In the genomic region with DNA sequence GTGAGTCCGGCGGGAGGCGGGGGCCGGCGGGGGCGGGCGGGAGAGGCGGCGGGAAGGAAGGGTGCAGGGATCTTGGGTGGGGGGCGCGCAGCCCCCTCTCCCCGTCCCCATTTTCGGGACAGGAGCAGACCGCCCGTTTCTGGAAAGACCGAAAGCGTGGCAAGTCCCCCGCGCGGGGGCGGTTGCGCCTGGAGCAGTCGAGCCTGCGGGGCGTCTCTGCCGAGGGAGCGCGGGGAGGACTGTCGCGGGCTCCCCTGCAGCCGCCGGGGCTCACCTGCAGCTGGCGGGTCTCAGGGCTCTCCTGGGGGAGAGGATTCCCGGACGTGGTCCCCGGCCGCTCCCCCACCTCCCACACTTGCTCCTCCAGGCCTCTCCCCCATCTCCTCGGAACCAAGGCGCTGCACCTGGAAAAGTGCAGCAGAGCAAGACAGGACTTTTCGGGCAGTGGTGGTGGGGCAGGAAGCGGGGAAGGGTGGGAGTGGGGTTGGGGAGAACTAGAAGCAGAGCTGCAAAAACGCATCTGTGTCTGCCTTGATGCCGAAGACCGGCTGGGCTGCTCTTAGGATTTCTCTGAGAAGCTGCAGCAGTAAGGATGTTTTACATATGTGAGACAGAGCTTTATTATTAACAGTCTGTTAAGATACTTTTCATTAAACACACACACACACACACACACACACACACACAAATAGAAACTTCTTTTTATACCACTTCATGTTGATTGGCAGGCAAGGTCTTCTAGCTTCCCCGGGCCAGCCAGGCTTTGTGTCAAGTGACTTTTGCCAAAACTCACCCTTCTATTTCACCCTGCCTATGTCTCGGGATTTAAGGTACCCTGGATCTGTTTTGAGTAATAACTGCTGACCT, we compare ENCODE assay signal across 1 cellular context.
TF ChIP-seq lines count a peak whose summit lies in the region.

No MANE protein-coding gene starts in this region.

TF ChIP-seq in HEK293, 187 proteins besides CTCF, POLR2A, EP300 and RAD21 (continued from another document):
- TF ChIP-seq, protein P1, sequence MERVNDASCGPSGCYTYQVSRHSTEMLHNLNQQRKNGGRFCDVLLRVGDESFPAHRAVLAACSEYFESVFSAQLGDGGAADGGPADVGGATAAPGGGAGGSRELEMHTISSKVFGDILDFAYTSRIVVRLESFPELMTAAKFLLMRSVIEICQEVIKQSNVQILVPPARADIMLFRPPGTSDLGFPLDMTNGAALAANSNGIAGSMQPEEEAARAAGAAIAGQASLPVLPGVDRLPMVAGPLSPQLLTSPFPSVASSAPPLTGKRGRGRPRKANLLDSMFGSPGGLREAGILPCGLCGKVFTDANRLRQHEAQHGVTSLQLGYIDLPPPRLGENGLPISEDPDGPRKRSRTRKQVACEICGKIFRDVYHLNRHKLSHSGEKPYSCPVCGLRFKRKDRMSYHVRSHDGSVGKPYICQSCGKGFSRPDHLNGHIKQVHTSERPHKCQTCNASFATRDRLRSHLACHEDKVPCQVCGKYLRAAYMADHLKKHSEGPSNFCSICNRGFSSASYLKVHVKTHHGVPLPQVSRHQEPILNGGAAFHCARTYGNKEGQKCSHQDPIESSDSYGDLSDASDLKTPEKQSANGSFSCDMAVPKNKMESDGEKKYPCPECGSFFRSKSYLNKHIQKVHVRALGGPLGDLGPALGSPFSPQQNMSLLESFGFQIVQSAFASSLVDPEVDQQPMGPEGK (tag by site-specific recombination; IDR thresholded peaks at IDR 0.05): peak; percentile 72
- peak; percentile 61 for TF ChIP-seq ZFHX2 (tag by site-specific recombination; conservative IDR thresholded peaks at IDR 0.05)
- no peak for TF ChIP-seq ZNF76 (tag by site-specific recombination; IDR thresholded peaks at IDR 0.05; ENCODE audit: borderline replicate concordance, low read depth)
- TF ChIP-seq ZIC2 (tag by site-specific recombination; IDR thresholded peaks at IDR 0.05): 0 out of 2 replicates have a peak, but pooled peaks have one; percentile 34
- TF ChIP-seq, protein P2, sequence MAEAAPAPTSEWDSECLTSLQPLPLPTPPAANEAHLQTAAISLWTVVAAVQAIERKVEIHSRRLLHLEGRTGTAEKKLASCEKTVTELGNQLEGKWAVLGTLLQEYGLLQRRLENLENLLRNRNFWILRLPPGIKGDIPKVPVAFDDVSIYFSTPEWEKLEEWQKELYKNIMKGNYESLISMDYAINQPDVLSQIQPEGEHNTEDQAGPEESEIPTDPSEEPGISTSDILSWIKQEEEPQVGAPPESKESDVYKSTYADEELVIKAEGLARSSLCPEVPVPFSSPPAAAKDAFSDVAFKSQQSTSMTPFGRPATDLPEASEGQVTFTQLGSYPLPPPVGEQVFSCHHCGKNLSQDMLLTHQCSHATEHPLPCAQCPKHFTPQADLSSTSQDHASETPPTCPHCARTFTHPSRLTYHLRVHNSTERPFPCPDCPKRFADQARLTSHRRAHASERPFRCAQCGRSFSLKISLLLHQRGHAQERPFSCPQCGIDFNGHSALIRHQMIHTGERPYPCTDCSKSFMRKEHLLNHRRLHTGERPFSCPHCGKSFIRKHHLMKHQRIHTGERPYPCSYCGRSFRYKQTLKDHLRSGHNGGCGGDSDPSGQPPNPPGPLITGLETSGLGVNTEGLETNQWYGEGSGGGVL (tag by site-specific recombination; IDR thresholded peaks at IDR 0.05): peak; percentile 41; the same call in 1 of the 2 replicates
- peak; percentile 31; the same call in 1 of the 2 replicates for TF ChIP-seq ZSCAN30 (tag by site-specific recombination; IDR thresholded peaks at IDR 0.05)
- TF ChIP-seq, protein P3, sequence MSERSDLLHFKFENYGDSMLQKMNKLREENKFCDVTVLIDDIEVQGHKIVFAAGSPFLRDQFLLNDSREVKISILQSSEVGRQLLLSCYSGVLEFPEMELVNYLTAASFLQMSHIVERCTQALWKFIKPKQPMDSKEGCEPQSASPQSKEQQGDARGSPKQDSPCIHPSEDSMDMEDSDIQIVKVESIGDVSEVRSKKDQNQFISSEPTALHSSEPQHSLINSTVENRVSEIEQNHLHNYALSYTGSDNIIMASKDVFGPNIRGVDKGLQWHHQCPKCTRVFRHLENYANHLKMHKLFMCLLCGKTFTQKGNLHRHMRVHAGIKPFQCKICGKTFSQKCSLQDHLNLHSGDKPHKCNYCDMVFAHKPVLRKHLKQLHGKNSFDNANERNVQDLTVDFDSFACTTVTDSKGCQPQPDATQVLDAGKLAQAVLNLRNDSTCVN (tag by site-specific recombination; optimal IDR thresholded peaks at IDR 0.05): peak; percentile 61
- TF ChIP-seq EGR2 (tag by site-specific recombination; IDR thresholded peaks at IDR 0.05; ENCODE audit: low read depth): peak; percentile 33; the same call in 1 of the 2 replicates
- TF ChIP-seq ZNF571 (tag by site-specific recombination; IDR thresholded peaks at IDR 0.05): no peak
- peak; percentile 39; the same call in 1 of the 2 replicates for TF ChIP-seq ZBTB20 (tag by site-specific recombination; IDR thresholded peaks at IDR 0.05)
- TF ChIP-seq, protein P4, sequence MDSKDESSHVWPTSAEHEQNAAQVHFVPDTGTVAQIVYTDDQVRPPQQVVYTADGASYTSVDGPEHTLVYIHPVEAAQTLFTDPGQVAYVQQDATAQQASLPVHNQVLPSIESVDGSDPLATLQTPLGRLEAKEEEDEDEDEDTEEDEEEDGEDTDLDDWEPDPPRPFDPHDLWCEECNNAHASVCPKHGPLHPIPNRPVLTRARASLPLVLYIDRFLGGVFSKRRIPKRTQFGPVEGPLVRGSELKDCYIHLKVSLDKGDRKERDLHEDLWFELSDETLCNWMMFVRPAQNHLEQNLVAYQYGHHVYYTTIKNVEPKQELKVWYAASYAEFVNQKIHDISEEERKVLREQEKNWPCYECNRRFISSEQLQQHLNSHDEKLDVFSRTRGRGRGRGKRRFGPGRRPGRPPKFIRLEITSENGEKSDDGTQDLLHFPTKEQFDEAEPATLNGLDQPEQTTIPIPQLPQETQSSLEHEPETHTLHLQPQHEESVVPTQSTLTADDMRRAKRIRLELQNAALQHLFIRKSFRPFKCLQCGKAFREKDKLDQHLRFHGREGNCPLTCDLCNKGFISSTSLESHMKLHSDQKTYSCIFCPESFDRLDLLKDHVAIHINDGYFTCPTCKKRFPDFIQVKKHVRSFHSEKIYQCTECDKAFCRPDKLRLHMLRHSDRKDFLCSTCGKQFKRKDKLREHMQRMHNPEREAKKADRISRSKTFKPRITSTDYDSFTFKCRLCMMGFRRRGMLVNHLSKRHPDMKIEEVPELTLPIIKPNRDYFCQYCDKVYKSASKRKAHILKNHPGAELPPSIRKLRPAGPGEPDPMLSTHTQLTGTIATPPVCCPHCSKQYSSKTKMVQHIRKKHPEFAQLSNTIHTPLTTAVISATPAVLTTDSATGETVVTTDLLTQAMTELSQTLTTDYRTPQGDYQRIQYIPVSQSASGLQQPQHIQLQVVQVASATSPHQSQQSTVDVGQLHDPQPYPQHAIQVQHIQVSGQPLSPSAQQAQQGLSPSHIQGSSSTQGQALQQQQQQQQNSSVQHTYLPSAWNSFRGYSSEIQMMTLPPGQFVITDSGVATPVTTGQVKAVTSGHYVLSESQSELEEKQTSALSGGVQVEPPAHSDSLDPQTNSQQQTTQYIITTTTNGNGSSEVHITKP (tag by site-specific recombination; IDR thresholded peaks at IDR 0.05): peak; percentile 52; the same call in 1 of the 2 replicates
- TF ChIP-seq ZNF335 (tag by site-specific recombination; conservative IDR thresholded peaks at IDR 0.05): peak; percentile 49
- TF ChIP-seq ZBTB17 (tag by site-specific recombination; IDR thresholded peaks at IDR 0.05): peak; percentile 41; the same call in 1 of the 2 replicates
- peak; percentile 18; the same call in 1 of the 2 replicates for TF ChIP-seq ZBTB8A (tag by site-specific recombination; IDR thresholded peaks at IDR 0.05)
- TF ChIP-seq, protein P5, sequence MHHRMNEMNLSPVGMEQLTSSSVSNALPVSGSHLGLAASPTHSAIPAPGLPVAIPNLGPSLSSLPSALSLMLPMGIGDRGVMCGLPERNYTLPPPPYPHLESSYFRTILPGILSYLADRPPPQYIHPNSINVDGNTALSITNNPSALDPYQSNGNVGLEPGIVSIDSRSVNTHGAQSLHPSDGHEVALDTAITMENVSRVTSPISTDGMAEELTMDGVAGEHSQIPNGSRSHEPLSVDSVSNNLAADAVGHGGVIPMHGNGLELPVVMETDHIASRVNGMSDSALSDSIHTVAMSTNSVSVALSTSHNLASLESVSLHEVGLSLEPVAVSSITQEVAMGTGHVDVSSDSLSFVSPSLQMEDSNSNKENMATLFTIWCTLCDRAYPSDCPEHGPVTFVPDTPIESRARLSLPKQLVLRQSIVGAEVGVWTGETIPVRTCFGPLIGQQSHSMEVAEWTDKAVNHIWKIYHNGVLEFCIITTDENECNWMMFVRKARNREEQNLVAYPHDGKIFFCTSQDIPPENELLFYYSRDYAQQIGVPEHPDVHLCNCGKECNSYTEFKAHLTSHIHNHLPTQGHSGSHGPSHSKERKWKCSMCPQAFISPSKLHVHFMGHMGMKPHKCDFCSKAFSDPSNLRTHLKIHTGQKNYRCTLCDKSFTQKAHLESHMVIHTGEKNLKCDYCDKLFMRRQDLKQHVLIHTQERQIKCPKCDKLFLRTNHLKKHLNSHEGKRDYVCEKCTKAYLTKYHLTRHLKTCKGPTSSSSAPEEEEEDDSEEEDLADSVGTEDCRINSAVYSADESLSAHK (tag by site-specific recombination; IDR thresholded peaks at IDR 0.05): peak; percentile 29; the same call in 1 of the 2 replicates
- TF ChIP-seq ZNF214 (tag by site-specific recombination; IDR thresholded peaks at IDR 0.05; ENCODE audit: borderline replicate concordance): no peak
- no peak for TF ChIP-seq ZNF433 (tag by site-specific recombination; IDR thresholded peaks at IDR 0.05; ENCODE audit: low read depth)
- TF ChIP-seq ZNF600 (tag by site-specific recombination; IDR thresholded peaks at IDR 0.05): peak; percentile 26; the same call in 1 of the 2 replicates
- TF ChIP-seq, protein P6, sequence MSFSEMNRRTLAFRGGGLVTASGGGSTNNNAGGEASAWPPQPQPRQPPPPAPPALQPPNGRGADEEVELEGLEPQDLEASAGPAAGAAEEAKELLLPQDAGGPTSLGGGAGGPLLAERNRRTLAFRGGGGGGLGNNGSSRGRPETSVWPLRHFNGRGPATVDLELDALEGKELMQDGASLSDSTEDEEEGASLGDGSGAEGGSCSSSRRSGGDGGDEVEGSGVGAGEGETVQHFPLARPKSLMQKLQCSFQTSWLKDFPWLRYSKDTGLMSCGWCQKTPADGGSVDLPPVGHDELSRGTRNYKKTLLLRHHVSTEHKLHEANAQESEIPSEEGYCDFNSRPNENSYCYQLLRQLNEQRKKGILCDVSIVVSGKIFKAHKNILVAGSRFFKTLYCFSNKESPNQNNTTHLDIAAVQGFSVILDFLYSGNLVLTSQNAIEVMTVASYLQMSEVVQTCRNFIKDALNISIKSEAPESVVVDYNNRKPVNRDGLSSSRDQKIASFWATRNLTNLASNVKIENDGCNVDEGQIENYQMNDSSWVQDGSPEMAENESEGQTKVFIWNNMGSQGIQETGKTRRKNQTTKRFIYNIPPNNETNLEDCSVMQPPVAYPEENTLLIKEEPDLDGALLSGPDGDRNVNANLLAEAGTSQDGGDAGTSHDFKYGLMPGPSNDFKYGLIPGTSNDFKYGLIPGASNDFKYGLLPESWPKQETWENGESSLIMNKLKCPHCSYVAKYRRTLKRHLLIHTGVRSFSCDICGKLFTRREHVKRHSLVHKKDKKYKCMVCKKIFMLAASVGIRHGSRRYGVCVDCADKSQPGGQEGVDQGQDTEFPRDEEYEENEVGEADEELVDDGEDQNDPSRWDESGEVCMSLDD (tag by site-specific recombination; IDR thresholded peaks at IDR 0.05): no peak
- peak; percentile 31; the same call in 1 of the 2 replicates for TF ChIP-seq GLIS1 (tag by site-specific recombination; IDR thresholded peaks at IDR 0.05)
- 0 out of 2 replicates have a peak, but pooled peaks have one; percentile 17 for TF ChIP-seq ZEB2 (tag by site-specific recombination; IDR thresholded peaks at IDR 0.05)
